In genomic region chr12:8499616-8500015, GRCh38 we compare ENCODE assay signal across 26 cellular contexts. TPM values are rescaled to one million over a fixed set of nuclear protein-coding genes. Genes with fewer than 3 reads are reported as not detected.
A peak's percentile ranks its signal among the peaks of the same experiment; 100 is the strongest.
DNase-seq lines count a peak whose midpoint lies in the region; ATAC-seq and TF ChIP-seq lines count a peak whose summit lies in the region.
"Had no signal": no experiment of that assay in that cellular context is flagged by ENCODE, and none has a peak within 500 bp of the region (broad histone marks: within the 10 kb centered on the region; RNA-seq: fewer than 3 reads in every experiment).

No MANE protein-coding gene starts in this region.

- H3K4me1 ChIP-seq in Caco-2: no peaks in the 10 kb centered on the region
- H3K4me1 ChIP-seq: esophagus muscularis mucosa, left ventricle myocardium inferior, uterus had no signal

- H3K4me3 ChIP-seq in Caco-2 (ENCODE audit: low read depth, low read length) (no peak overlapping the region), SU-DHL-6 (ENCODE audit: insufficient read depth, low read length, poor library complexity, severe bottlenecking) (no peak overlapping the region), kidney epithelial cell (ENCODE audit: low read depth, low read length) (no peak overlapping the region)
- H3K4me3 ChIP-seq: esophagus muscularis mucosa, left ventricle myocardium inferior, MG63, mucosa of descending colon, uterus had no signal

- H3K9me3 Mint-ChIP-seq in Caco-2 (ENCODE audit: unreplicated experiment): no peaks in the 10 kb centered on the region
- H3K9me3 Mint-ChIP-seq in T-helper 2 cell treated with Interferon-gamma antibody and Interleukin-4, amounts not matched to agents 5 μg/mL and 100 μg/mL, for 36 hours: no peaks in the 10 kb centered on the region
- H3K9me3 Mint-ChIP-seq: activated CD4-positive, alpha-beta memory T cell treated with anti-CD3 and anti-CD28 coated beads, Interleukin-2, amount 10 ng/mL, durations not matched to agents 7 days and 5 days; T-cell had no signal

- H3K79me2 ChIP-seq in SU-DHL-6 (ENCODE audit: insufficient read depth, low read length): no peaks in the 10 kb centered on the region

- POLR2A ChIA-PET in Caco-2 (lab: Charles Lee): no interaction called here

- no peaks in the 10 kb centered on the region for H3K4me1 Mint-ChIP-seq in Caco-2 (ENCODE audit: low read depth, unreplicated experiment)
- peaks cover 6% of the 10 kb centered on the region for H3K4me1 Mint-ChIP-seq in T-helper 2 cell treated with Interferon-gamma antibody and Interleukin-4, amounts not matched to agents 5 μg/mL and 100 μg/mL, for 36 hours (ENCODE audit: low read depth)

- CTCF ChIA-PET in Caco-2 (lab: Charles Lee): interaction anchor here (0.8 to 1.1 kb wide), 3 partner anchors 9 to 109 kb away, joined by 3 to 5 read pairs (median 4); no protein-coding TSS in a partner anchor

- no peaks in the 10 kb centered on the region for H3K9me2 ChIP-seq in SU-DHL-6 (replicated peaks; ENCODE audit: insufficient read depth, low read length)

- no peak for DNase-seq in Caco-2
- peak; percentile 8 for DNase-seq in KBM-7
- DNase-seq in kidney epithelial cell (ENCODE audit: low read depth): no peak
- no peak for DNase-seq in NCI-H526 treated with DMSO at 0.1 percent for 48 hours (lab: John Stamatoyannopoulos, UW)
- no peak for DNase-seq in T-helper 2 cell treated with Interferon-gamma antibody and Interleukin-4, amounts not matched to agents 5 μg/mL and 100 μg/mL, for 36 hours (ENCODE audit: low spot score)
- DNase-seq: activated CD4-positive, alpha-beta memory T cell treated with anti-CD3 and anti-CD28 coated beads, Interleukin-2, amount 10 ng/mL, durations not matched to agents 7 days and 5 days; activated naive CD4-positive, alpha-beta T cell; amygdala; CD4-positive, CD25-positive, alpha-beta regulatory T cell; DMS79; glutamatergic neuron; left ventricle myocardium inferior; MG63; mucosa of descending colon; NCI-H187 treated with DMSO at 0.1 percent for 48 hours; retina; substantia nigra; T-cell; uterus had no signal

- in situ Hi-C loops in KBM-7 (cut with MboI; ENCODE audit: low pct_unique_long_range_greater_than_20kb, low sequenced_read_pairs): no loop called here

- ATAC-seq in HG03521 (IDR thresholded peaks at IDR 0.05; ENCODE audit: unreplicated experiment) (no peak), HG02938 (IDR thresholded peaks at IDR 0.05; ENCODE audit: unreplicated experiment) (no peak)
- ATAC-seq: HepG2, mucosa of descending colon, T-cell had no signal

- no peak overlapping the region for H2AFZ ChIP-seq in SU-DHL-6 (ENCODE audit: low read depth, low read length, severe bottlenecking)

- intact Hi-C loops in Caco-2 (cut with micrococcal nuclease; ENCODE audit: unreplicated experiment): no loop called here

- TF ChIP-seq CTCF in Caco-2 (IDR thresholded peaks at IDR 0.05; ENCODE audit: insufficient read depth in 1 of 2, low read depth in 1 of 2, low read length in 1 of 2, severe bottlenecking in 1 of 2, unreplicated experiment in 1 of 2): peak; percentile 12 to 40
- peak; percentile 18 for TF ChIP-seq CTCF in SU-DHL-6 (IDR thresholded peaks at IDR 0.05; ENCODE audit: insufficient read depth, low read length, poor library complexity, severe bottlenecking)
- peak; percentile 31 for TF ChIP-seq CTCF in kidney epithelial cell (IDR thresholded peaks at IDR 0.05; ENCODE audit: insufficient read depth, low read length, poor library complexity, severe bottlenecking)

- no peak overlapping the region for H3K27ac Mint-ChIP-seq in Caco-2 (ENCODE audit: unreplicated experiment)
- no peak overlapping the region for H3K27ac Mint-ChIP-seq in T-helper 2 cell treated with Interferon-gamma antibody and Interleukin-4, amounts not matched to agents 5 μg/mL and 100 μg/mL, for 36 hours
- H3K27ac Mint-ChIP-seq: activated CD4-positive, alpha-beta memory T cell treated with anti-CD3 and anti-CD28 coated beads, Interleukin-2, amount 10 ng/mL, durations not matched to agents 7 days and 5 days; CD4-positive, CD25-positive, alpha-beta regulatory T cell; T-cell had no signal

- no peak overlapping the region for H3K4me3 Mint-ChIP-seq in Caco-2 (ENCODE audit: unreplicated experiment)
- no peak overlapping the region for H3K4me3 Mint-ChIP-seq in T-helper 2 cell treated with Interferon-gamma antibody and Interleukin-4, amounts not matched to agents 5 μg/mL and 100 μg/mL, for 36 hours
- H3K4me3 Mint-ChIP-seq: activated CD4-positive, alpha-beta memory T cell treated with anti-CD3 and anti-CD28 coated beads, Interleukin-2, amount 10 ng/mL, durations not matched to agents 7 days and 5 days; CD4-positive, CD25-positive, alpha-beta regulatory T cell; T-cell had no signal

- H3K4me2 ChIP-seq in SU-DHL-6 (ENCODE audit: low read depth, low read length, poor library complexity, severe bottlenecking): no peak overlapping the region

- no peaks in the 10 kb centered on the region for H4K20me1 ChIP-seq in SU-DHL-6 (ENCODE audit: low read depth, low read length)

- no peak overlapping the region for H3K27ac ChIP-seq in SU-DHL-6 (ENCODE audit: low read depth, low read length)
- H3K27ac ChIP-seq: esophagus muscularis mucosa, left ventricle myocardium inferior, uterus had no signal

- H3F3A ChIP-seq in SU-DHL-6 (ENCODE audit: insufficient read depth): no peaks in the 10 kb centered on the region

- H3K36me3 ChIP-seq in Caco-2 (ENCODE audit: control insufficient read depth, insufficient read depth, low read length) (no peaks in the 10 kb centered on the region), SU-DHL-6 (ENCODE audit: low read length) (no peaks in the 10 kb centered on the region), kidney epithelial cell (ENCODE audit: control insufficient read depth, insufficient read depth, low read length) (no peaks in the 10 kb centered on the region)
- H3K36me3 ChIP-seq: esophagus muscularis mucosa, left ventricle myocardium inferior, MG63, uterus had no signal

- no peaks in the 10 kb centered on the region for H3K36me3 Mint-ChIP-seq in Caco-2 (ENCODE audit: insufficient read depth, unreplicated experiment)
- no peaks in the 10 kb centered on the region for H3K36me3 Mint-ChIP-seq in T-helper 2 cell treated with Interferon-gamma antibody and Interleukin-4, amounts not matched to agents 5 μg/mL and 100 μg/mL, for 36 hours (ENCODE audit: low read depth)
- H3K36me3 Mint-ChIP-seq: CD4-positive, CD25-positive, alpha-beta regulatory T cell; T-cell had no signal

- H3K9me3 ChIP-seq in Caco-2: no peaks in the 10 kb centered on the region
- no peaks in the 10 kb centered on the region for H3K9me3 ChIP-seq in SU-DHL-6 (ENCODE audit: insufficient read depth, low read length)
- H3K9me3 ChIP-seq: esophagus muscularis mucosa, left ventricle myocardium inferior, MG63, mucosa of descending colon, uterus had no signal

- H3K27me3 ChIP-seq in Caco-2 (replicated peaks; ENCODE audit: control insufficient read depth, insufficient read depth, low read length) (no peaks in the 10 kb centered on the region; the same call in 1 of the 2 replicates), SU-DHL-6 (ENCODE audit: low read length) (no peaks in the 10 kb centered on the region), kidney epithelial cell (ENCODE audit: control insufficient read depth, insufficient read depth, low read length) (no peaks in the 10 kb centered on the region)
- H3K27me3 ChIP-seq: esophagus muscularis mucosa had no signal

- H3K9ac ChIP-seq in SU-DHL-6 (ENCODE audit: low read length): no peak overlapping the region

- H3K27me3 Mint-ChIP-seq in Caco-2 (ENCODE audit: insufficient read depth, unreplicated experiment): peaks cover 26% of the 10 kb centered on the region
- peaks cover 39% of the 10 kb centered on the region for H3K27me3 Mint-ChIP-seq in T-helper 2 cell treated with Interferon-gamma antibody and Interleukin-4, amounts not matched to agents 5 μg/mL and 100 μg/mL, for 36 hours (ENCODE audit: low read depth)

- no TSS peak for BruUV-seq in Caco-2 (replicated peaks; lab: Mats Ljungman, UMichigan)

RNA-seq across cellular contexts. Expression of gene CLEC4D, which starts 13.7 kb away (rescaled TPM):
- total RNA-seq in Caco-2 (2022) (not detected in 2 replicates), kidney epithelial cell (not detected in 2 replicates)
- total RNA-seq: activated CD4-positive, alpha-beta memory T cell treated with anti-CD3 and anti-CD28 coated beads, Interleukin-2, amount 10 ng/mL, durations not matched to agents 7 days and 5 days; CD4-positive, CD25-positive, alpha-beta regulatory T cell; H4; HepG2; left ventricle myocardium inferior; T-cell had no signal

RNA-seq across cellular contexts. Expression of gene CLEC4E, which starts 41.1 kb away (rescaled TPM):
- total RNA-seq in Caco-2 (2022): not detected in 2 replicates
- total RNA-seq in kidney epithelial cell: 24.4 and 40.4 TPM in 2 replicates
- total RNA-seq: activated CD4-positive, alpha-beta memory T cell treated with anti-CD3 and anti-CD28 coated beads, Interleukin-2, amount 10 ng/mL, durations not matched to agents 7 days and 5 days; cardiac septum; CD4-positive, CD25-positive, alpha-beta regulatory T cell; H4; HepG2; T-cell had no signal

RNA-seq across cellular contexts. Expression of gene CLEC6A, which starts 43.9 kb away (rescaled TPM):
- not detected in 2 replicates for total RNA-seq in Caco-2 (2022)
- total RNA-seq in kidney epithelial cell: not detected in 2 replicates
- total RNA-seq: activated CD4-positive, alpha-beta memory T cell treated with anti-CD3 and anti-CD28 coated beads, Interleukin-2, amount 10 ng/mL, durations not matched to agents 7 days and 5 days; cardiac septum; CD4-positive, CD25-positive, alpha-beta regulatory T cell; esophagus muscularis mucosa; H4; HepG2; left ventricle myocardium inferior; mucosa of descending colon; T-cell; uterus had no signal

Comparison
In these comparisons a context has a peak if more than half of its experiments do, and no peak if none do; other contexts are left out.
1. RNA of gene CLEC4E, which starts 41.1 kb away (total RNA-seq): 24.4 to 40.4 TPM in kidney epithelial cell; not detected in Caco-2; every median in the first group is over 10 times any median in the second.
2. Peak in every context shown above with its lines, with median percentiles within 50 percentile points of each other: CTCF ChIP-seq.